ENCODE assay signal across 1 cellular context in genomic region chr9:133105461-133105770, GRCh38.
TF ChIP-seq lines count a peak whose summit lies in the region.

No MANE protein-coding gene starts in this region.

TF ChIP-seq in HepG2, 621 proteins besides CTCF, POLR2A, EP300 and RAD21:
- no peak for TF ChIP-seq KDM6A (CRISPR knock-in tag; IDR thresholded peaks at IDR 0.05; ENCODE audit: low read depth)
- TF ChIP-seq SKIL (CRISPR knock-in tag; IDR thresholded peaks at IDR 0.05; ENCODE audit: borderline replicate concordance): no peak
- no peak for TF ChIP-seq ZNF567 (CRISPR knock-in tag; IDR thresholded peaks at IDR 0.05; ENCODE audit: borderline replicate concordance)
- no peak for TF ChIP-seq REXO4 (CRISPR knock-in tag; IDR thresholded peaks at IDR 0.05; ENCODE audit: borderline replicate concordance)
- no peak for TF ChIP-seq ZFP90 (CRISPR knock-in tag; IDR thresholded peaks at IDR 0.05; ENCODE audit: borderline replicate concordance)
- TF ChIP-seq ZNF781 (CRISPR knock-in tag; IDR thresholded peaks at IDR 0.05; ENCODE audit: borderline replicate concordance, not compliant biosample characterization): no peak
- no peak for TF ChIP-seq HCFC1 (IDR thresholded peaks at IDR 0.05; ENCODE audit: low read depth, low read length)
- no peak for TF ChIP-seq NFKBIZ (CRISPR knock-in tag; IDR thresholded peaks at IDR 0.05)
- no peak for TF ChIP-seq NR0B2 (CRISPR knock-in tag; IDR thresholded peaks at IDR 0.05)
- no peak for TF ChIP-seq TGIF2 (CRISPR knock-in tag; IDR thresholded peaks at IDR 0.05)
- no peak for TF ChIP-seq NAIF1 (CRISPR knock-in tag; IDR thresholded peaks at IDR 0.05; ENCODE audit: borderline replicate concordance)
- TF ChIP-seq MTF2 (CRISPR knock-in tag; IDR thresholded peaks at IDR 0.05; ENCODE audit: borderline replicate concordance): no peak
- TF ChIP-seq CREM (IDR thresholded peaks at IDR 0.05): no peak
- no peak for TF ChIP-seq CREM (CRISPR knock-in tag; IDR thresholded peaks at IDR 0.05)
- TF ChIP-seq KMT2B (CRISPR knock-in tag; IDR thresholded peaks at IDR 0.05): no peak
- no peak for TF ChIP-seq CCAR2 (optimal IDR thresholded peaks at IDR 0.05; ENCODE audit: low read depth, low read length)
- TF ChIP-seq CBX5 (CRISPR knock-in tag; IDR thresholded peaks at IDR 0.05; ENCODE audit: borderline replicate concordance): no peak
- TF ChIP-seq AHDC1 (CRISPR knock-in tag; IDR thresholded peaks at IDR 0.05; ENCODE audit: borderline replicate concordance): no peak
